ENCODE assay signal across 15 cellular contexts in the genomic region with DNA sequence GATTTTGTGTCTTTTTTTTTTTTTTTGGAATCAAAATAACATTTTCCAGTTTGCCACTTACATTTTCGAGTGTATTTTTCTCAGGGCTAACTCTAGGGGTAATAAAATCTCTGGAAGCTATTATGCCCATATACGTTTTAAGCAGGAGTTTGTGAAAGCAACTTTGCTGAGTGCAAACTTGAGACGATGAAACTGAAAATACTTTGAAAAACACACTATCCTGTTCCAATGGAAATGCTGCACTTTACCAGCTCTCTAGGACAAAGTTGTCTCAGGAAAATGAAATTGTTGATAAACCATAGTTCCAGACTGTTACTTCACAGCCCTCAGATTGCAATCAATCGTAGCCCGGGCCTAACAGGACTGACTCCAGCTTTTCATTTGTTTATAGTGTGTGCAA.
A peak's percentile ranks its signal among the peaks of the same experiment; 100 is the strongest.
DNase-seq lines count a peak whose midpoint lies in the region; ATAC-seq lines count a peak whose summit lies in the region.
"Had no signal": no experiment of that assay in that cellular context is flagged by ENCODE, and none has a peak within 500 bp of the region (broad histone marks: within the 10 kb centered on the region; RNA-seq: fewer than 3 reads in every experiment).

No MANE protein-coding gene starts in this region.

- no peak overlapping the region for H3K4me3 Mint-ChIP-seq in immature natural killer cell
- H3K4me3 Mint-ChIP-seq: B cell; dendritic cell treated with granulocyte-macrophage colony-stimulating factor and Interleukin-4, amounts not matched to agents 40 ng/mL and 50 ng/mL, for 4 days; T-cell had no signal

- H3K27ac ChIP-seq in right cardiac atrium (ENCODE audit: low read length): no peak overlapping the region
- no peak overlapping the region for H3K27ac ChIP-seq in iPS-20b (ENCODE audit: low read length)
- H3K27ac ChIP-seq: thoracic aorta had no signal

- no peak overlapping the region for H3K27ac Mint-ChIP-seq in immature natural killer cell
- H3K27ac Mint-ChIP-seq: B cell; dendritic cell treated with granulocyte-macrophage colony-stimulating factor and Interleukin-4, amounts not matched to agents 40 ng/mL and 50 ng/mL, for 4 days; T-cell had no signal

- H3K4me1 ChIP-seq in right cardiac atrium (ENCODE audit: control insufficient read depth, insufficient read depth, low read length) (no peaks in the 10 kb centered on the region), iPS-20b (ENCODE audit: insufficient read depth, low read length) (no peaks in the 10 kb centered on the region)

- no peaks in the 10 kb centered on the region for H3K27me3 ChIP-seq in right cardiac atrium (ENCODE audit: control insufficient read depth, insufficient read depth)
- H3K27me3 ChIP-seq in iPS-20b (ENCODE audit: insufficient read depth, low read length): peaks cover 19% of the 10 kb centered on the region

- peaks cover 0 to 2% (median 0%) of the 10 kb centered on the region in 3 donors for H3K27me3 Mint-ChIP-seq in immature natural killer cell (ENCODE audit: low read depth in 3 of 3)

- DNase-seq in right cardiac atrium (no peak), left cardiac atrium (no peak), putamen (ENCODE audit: low spot score) (peak; percentile 11), immature natural killer cell (no peak)
- DNase-seq in activated CD4-positive, CD25-positive, alpha-beta regulatory T cell (lab: John Stamatoyannopoulos, UW): no peak
- no peak for DNase-seq in stimulated activated CD8-positive, alpha-beta memory T cell treated with anti-CD3 and anti-CD28 coated beads, Interleukin-4, amount 100 ng/mL, for 48 hours
- DNase-seq: activated effector memory CD4-positive, alpha-beta T cell treated with Interleukin-2 at 50 U/mL for 16 hours; NCI-H1694 treated with DMSO at 0.1 percent for 48 hours; NCI-H69; T-cell had no signal

- no peak overlapping the region for H3K9ac ChIP-seq in iPS-20b (ENCODE audit: low read depth, low read length)

- WGBS in right cardiac atrium: 51% methylated on average over 5 of the region's 5 CpGs

- peak overlapping the region; percentile 61 for H3K4me3 ChIP-seq in right cardiac atrium (ENCODE audit: low read length)
- H3K4me3 ChIP-seq in iPS-20b (ENCODE audit: low read length): peak overlapping the region; percentile 74; the same call in 1 of the 2 replicates

- no peaks in the 10 kb centered on the region for H3K36me3 ChIP-seq in iPS-20b (ENCODE audit: insufficient read depth, low read depth, low read length)
- H3K36me3 ChIP-seq: thoracic aorta had no signal

- H3K36me3 Mint-ChIP-seq in immature natural killer cell: no peaks in the 10 kb centered on the region
- H3K36me3 Mint-ChIP-seq: T-cell had no signal

- no peak for ATAC-seq in right cardiac atrium
- no peak for ATAC-seq in left cardiac atrium
- ATAC-seq in esophagus mucosa: no peak
- ATAC-seq: T-cell had no signal

- no peaks in the 10 kb centered on the region for H3K9me3 ChIP-seq in right cardiac atrium (ENCODE audit: control insufficient read depth, low read length)
- no peaks in the 10 kb centered on the region for H3K9me3 ChIP-seq in iPS-20b (ENCODE audit: insufficient read depth, low read depth, low read length)
- H3K9me3 ChIP-seq: thoracic aorta had no signal

- intact Hi-C loops in right cardiac atrium (cut with DNase I) (no loop called here), left cardiac atrium (cut with DNase I) (no loop called here)

- peaks cover 0 to 9% (median 4%) of the 10 kb centered on the region in 6 donors for H3K9me3 Mint-ChIP-seq in immature natural killer cell

- no peaks in the 10 kb centered on the region for H3K4me1 Mint-ChIP-seq in immature natural killer cell
